Comparison of ENCODE assay signal across 8 cellular contexts in the genomic region with DNA sequence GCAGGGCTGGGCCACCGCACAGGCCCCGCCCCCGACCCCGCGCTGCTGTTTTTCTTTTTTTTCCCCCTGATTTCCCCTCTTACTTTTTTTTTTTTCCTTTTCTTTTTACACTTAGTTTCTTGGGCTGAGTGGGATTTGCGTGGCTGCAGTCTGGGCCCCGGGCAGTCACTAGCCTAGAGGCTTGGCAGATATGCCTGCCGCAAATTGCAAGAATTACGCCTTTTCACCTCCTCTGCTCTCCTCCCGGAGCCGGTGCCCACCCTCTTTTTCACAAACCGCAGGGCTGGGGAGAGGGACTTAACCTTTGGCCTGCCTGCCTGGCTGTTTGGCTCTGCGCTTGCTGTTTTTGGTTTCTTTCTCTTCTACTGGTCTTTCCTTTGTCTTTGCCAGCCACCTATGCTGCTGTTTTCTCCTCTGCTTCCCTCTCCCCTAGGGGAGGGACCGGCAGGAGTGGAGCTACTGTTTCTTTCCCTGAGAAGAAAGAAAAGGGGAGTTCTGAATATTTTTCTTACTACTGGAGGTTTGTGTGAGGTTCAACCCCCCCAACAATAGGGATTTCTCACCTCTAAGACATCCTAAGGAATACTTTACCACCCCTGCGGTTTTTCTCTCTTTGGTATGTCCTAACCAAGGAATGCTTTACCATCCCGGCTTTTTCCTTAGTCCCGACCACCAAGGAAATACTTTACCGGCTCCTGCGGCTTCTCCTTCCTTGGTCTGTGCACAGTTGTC. TPM values are rescaled to one million over a fixed set of nuclear protein-coding genes. Genes with fewer than 3 reads are reported as not detected.
DNase-seq lines count a peak whose midpoint lies in the region; ATAC-seq and TF ChIP-seq lines count a peak whose summit lies in the region.

No MANE protein-coding gene starts in this region.

- no peak overlapping the region for H2BK120ac ChIP-seq in neuronal stem cell (ENCODE audit: low read depth, low read length)

- H3K4me1 ChIP-seq in foreskin keratinocyte (peaks cover 54% of the 10 kb centered on the region), neuronal stem cell (ENCODE audit: control insufficient read depth in 2 of 2, insufficient read depth in 1 of 2, low read depth in 1 of 2, low read length in 2 of 2) (peaks cover 7 to 13% of the 10 kb centered on the region in 2 donors)

- peak overlapping the region; percentile 65 for H3K4me2 ChIP-seq in neuronal stem cell (ENCODE audit: insufficient read depth, low read length, poor library complexity, severe bottlenecking)

- peak overlapping the region; percentile 86 for H2AFZ ChIP-seq in neuronal stem cell (ENCODE audit: low read length)

- H2AK5ac ChIP-seq in neuronal stem cell (ENCODE audit: low read depth, low read length), result no peak overlapping the region

- H2BK15ac ChIP-seq in neuronal stem cell (ENCODE audit: low read length), result no peak overlapping the region

- H3K79me1 ChIP-seq in neuronal stem cell (ENCODE audit: low read depth, low read length), result no peaks in the 10 kb centered on the region

- H3K4me3 ChIP-seq in WI38 (ENCODE audit: low read depth, low read length) (peak overlapping the region; percentile 73), neuronal stem cell (ENCODE audit: low read length in 2 of 2) (peak overlapping the region; percentile 49 to 71)

- no peak overlapping the region for H3K9ac ChIP-seq in neuronal stem cell (ENCODE audit: low read depth, low read length, poor library complexity)

- no peak overlapping the region for H4K91ac ChIP-seq in neuronal stem cell (ENCODE audit: low read depth, low read length, poor library complexity)

- H3K18ac ChIP-seq in neuronal stem cell (ENCODE audit: low read length), result peak overlapping the region; percentile 82

- H3K23ac ChIP-seq in neuronal stem cell (ENCODE audit: low read depth, low read length, poor library complexity), result no peak overlapping the region

- no peak overlapping the region for H2BK12ac ChIP-seq in neuronal stem cell (ENCODE audit: low read length)

- H3K36me3 ChIP-seq in neuronal stem cell (replicated peaks in 1 of 2; ENCODE audit: control insufficient read depth in 2 of 2, insufficient read depth in 2 of 2, low read length in 2 of 2), result peaks cover 10 to 38% of the 10 kb centered on the region in 2 donors

- no peak overlapping the region for H3K4ac ChIP-seq in neuronal stem cell (ENCODE audit: low read length)

- peak; percentile 61 for ATAC-seq in foreskin keratinocyte

- H3K14ac ChIP-seq in neuronal stem cell (ENCODE audit: low read length), result no peak overlapping the region

- H4K8ac ChIP-seq in neuronal stem cell (ENCODE audit: low read depth, low read length), result no peak overlapping the region

- H3K27me3 ChIP-seq in foreskin keratinocyte, result no peaks in the 10 kb centered on the region
- no peaks in the 10 kb centered on the region for H3K27me3 ChIP-seq in neuronal stem cell (ENCODE audit: control insufficient read depth in 3 of 3, insufficient read depth in 3 of 3, low read depth in 1 of 3, low read length in 3 of 3)

- TF ChIP-seq CTCF in WI38 (IDR thresholded peaks at IDR 0.05; ENCODE audit: low read depth, low read length) (no peak), foreskin keratinocyte (conservative IDR thresholded peaks at IDR 0.05) (no peak)

- H3K9me3 ChIP-seq in neuronal stem cell (replicated peaks in 1 of 2; ENCODE audit: control insufficient read depth in 2 of 2, insufficient read depth in 1 of 2, low read depth in 1 of 2, low read length in 2 of 2), result peaks cover 0 to 5% of the 10 kb centered on the region in 2 donors

- no peak overlapping the region for H2BK5ac ChIP-seq in neuronal stem cell (ENCODE audit: low read length)

- peak; percentile 2 for DNase-seq in DMS153 treated with DMSO at 0.1 percent for 48 hours (lab: John Stamatoyannopoulos, UW; ENCODE audit: unreplicated experiment)
- DNase-seq in DMS153 (lab: John Stamatoyannopoulos, UW), result no peak
- peak; percentile 82 to 87 for DNase-seq in foreskin keratinocyte
- peak; percentile 91 for DNase-seq in neuronal stem cell (ENCODE audit: low spot score)
- no peak for DNase-seq in NCI-H2196 treated with DMSO at 0.1 percent for 48 hours (lab: John Stamatoyannopoulos, UW; ENCODE audit: unreplicated experiment)
- no peak for DNase-seq in NK-92 (lab: John Stamatoyannopoulos, UW; ENCODE audit: unreplicated experiment)
- no peak for DNase-seq in NCI-H510A treated with DMSO at 0.1 percent for 48 hours (lab: John Stamatoyannopoulos, UW)

- peak overlapping the region; percentile 45 for H3K27ac ChIP-seq in foreskin keratinocyte
- H3K27ac ChIP-seq in neuronal stem cell (replicated peaks; ENCODE audit: low read length), result peak overlapping the region; percentile 99

- WGBS in neuronal stem cell (ENCODE audit: extremely low coverage in 2 of 2, insufficient read length in 2 of 2, insufficient replicate concordance in 1 of 2), 2 donors, result no CpG with 5 or more reads among the region's 19 CpGs

RNA-seq across cellular contexts. Expression of gene ZNF552, which starts 11.0 kb away (rescaled TPM):
- 8.3 and 8.6 TPM in 2 replicates for total RNA-seq in foreskin keratinocyte
- 4.3 and 5.6 TPM in 2 replicates for polyA plus RNA-seq in foreskin keratinocyte
- 2.7 TPM for polyA plus RNA-seq in neuronal stem cell (2013, experiment 1 of 2)
- 2.4 TPM for polyA plus RNA-seq in neuronal stem cell (2013, experiment 2 of 2)

RNA-seq across cellular contexts. Expression of gene ZNF587B, which starts 26.3 kb away (rescaled TPM):
- 22.4 and 26.0 TPM in 2 replicates for total RNA-seq in foreskin keratinocyte
- polyA plus RNA-seq in foreskin keratinocyte, result 3.9 and 4.4 TPM in 2 replicates
- polyA plus RNA-seq in neuronal stem cell (2013, experiment 1 of 2), result 5.1 TPM
- polyA plus RNA-seq in neuronal stem cell (2013, experiment 2 of 2), result 5.3 TPM

RNA-seq across cellular contexts. Expression of gene ZNF586, which starts 34.3 kb away (rescaled TPM):
- total RNA-seq in foreskin keratinocyte, result 10.7 and 10.9 TPM in 2 replicates
- polyA plus RNA-seq in foreskin keratinocyte, result 3.8 and 5.6 TPM in 2 replicates
- polyA plus RNA-seq in neuronal stem cell (2013, experiment 1 of 2), result 5.9 TPM
- 5.9 TPM for polyA plus RNA-seq in neuronal stem cell (2013, experiment 2 of 2)

RNA-seq across cellular contexts. Expression of gene ZNF587, which starts 45.9 kb away (rescaled TPM):
- 19.4 and 20.2 TPM in 2 replicates for total RNA-seq in foreskin keratinocyte
- 2.2 and 2.5 TPM in 2 replicates for polyA plus RNA-seq in foreskin keratinocyte
- 14.0 TPM for polyA plus RNA-seq in neuronal stem cell (2013, experiment 1 of 2)
- polyA plus RNA-seq in neuronal stem cell (2013, experiment 2 of 2), result 15.1 TPM

RNA-seq across cellular contexts. Expression of gene ZNF776, which starts 57.1 kb away (rescaled TPM):
- total RNA-seq in foreskin keratinocyte, result 7.0 and 8.5 TPM in 2 replicates
- polyA plus RNA-seq in foreskin keratinocyte, result 2.2 and 3.0 TPM in 2 replicates
- 21.6 TPM for polyA plus RNA-seq in neuronal stem cell (2013, experiment 1 of 2)
- 22.0 TPM for polyA plus RNA-seq in neuronal stem cell (2013, experiment 2 of 2)

Comparison
In these comparisons a context has a peak if more than half of its experiments do, and no peak if none do; other contexts are left out.
1. DNase-seq: peak in DMS153 treated with DMSO at 0.1 percent for 48 hours (single experiment), foreskin keratinocyte (2 of 2) and neuronal stem cell (single experiment); none in DMS153 (single experiment), NCI-H2196 treated with DMSO at 0.1 percent for 48 hours (single experiment), NK-92 (single experiment) and NCI-H510A treated with DMSO at 0.1 percent for 48 hours (single experiment).